12 cellular contexts compared by ENCODE assay signal in genomic region chr12:89236748-89237428, GRCh38.
DNase-seq lines count a peak whose midpoint lies in the region; ATAC-seq and TF ChIP-seq lines count a peak whose summit lies in the region.
"Had no signal": no experiment of that assay in that cellular context is flagged by ENCODE, and none has a peak within 500 bp of the region (broad histone marks: within the 10 kb centered on the region; RNA-seq: fewer than 3 reads in every experiment).

No MANE protein-coding gene starts in this region.

- peaks cover 51% of the 10 kb centered on the region for H3K36me3 Mint-ChIP-seq in activated T-helper 2 cell treated with anti-CD3 and anti-CD28 coated beads, Interferon-gamma antibody, Interleukin-2, Interleukin-4, amounts not matched to agents 10 μg/mL and 5 μg/mL and 100 μg/mL, durations not matched to agents 14 hours and 24 hours and 36 hours (ENCODE audit: low read depth)
- no peaks in the 10 kb centered on the region for H3K36me3 Mint-ChIP-seq in T-cell

- no peak overlapping the region for H3K4me3 ChIP-seq in left lung
- H3K4me3 ChIP-seq: skin epidermis had no signal

- intact Hi-C loops in activated T-helper 2 cell treated with anti-CD3 and anti-CD28 coated beads, Interferon-gamma antibody, Interleukin-2, Interleukin-4, amounts not matched to agents 10 μg/mL and 5 μg/mL and 100 μg/mL, durations not matched to agents 14 hours and 24 hours and 36 hours (cut with micrococcal nuclease) = loop anchor here (1.0 kb wide), 1 partner anchor 7 kb away; no protein-coding TSS in a partner anchor
- intact Hi-C loops in left lung (cut with DNase I) = no loop called here

- no peaks in the 10 kb centered on the region for H3K27me3 ChIP-seq in left lung

- in situ Hi-C loops in KBM-7 (cut with MboI; ENCODE audit: low pct_unique_long_range_greater_than_20kb, low sequenced_read_pairs) = no loop called here

- H3K9me3 ChIP-seq in left lung = no peaks in the 10 kb centered on the region

- ATAC-seq in left lung = peak; percentile 74
- ATAC-seq in T-cell (replicated peaks in 1 of 4) = no peak
- no peak for ATAC-seq in HG03108 (IDR thresholded peaks at IDR 0.05; ENCODE audit: unreplicated experiment)
- ATAC-seq in activated CD4-positive, CD25-positive, alpha-beta regulatory T cell treated with anti-CD3 and anti-CD28 coated beads, Interleukin-2, amount 50 U/mL, for 24 hours = no peak
- ATAC-seq: WTC11 had no signal

- H3K27me3 Mint-ChIP-seq in activated T-helper 2 cell treated with anti-CD3 and anti-CD28 coated beads, Interferon-gamma antibody, Interleukin-2, Interleukin-4, amounts not matched to agents 10 μg/mL and 5 μg/mL and 100 μg/mL, durations not matched to agents 14 hours and 24 hours and 36 hours (ENCODE audit: low read depth) = no peaks in the 10 kb centered on the region
- no peaks in the 10 kb centered on the region for H3K27me3 Mint-ChIP-seq in T-cell

- POLR2A ChIA-PET in T-cell (lab: Charles Lee) = interaction anchor here (0.6 to 1.9 kb wide), 3 partner anchors 8 to 52 kb away, joined by 5 to 8 read pairs (median 7); no protein-coding TSS in a partner anchor

- H3K27ac Mint-ChIP-seq in activated T-helper 2 cell treated with anti-CD3 and anti-CD28 coated beads, Interferon-gamma antibody, Interleukin-2, Interleukin-4, amounts not matched to agents 10 μg/mL and 5 μg/mL and 100 μg/mL, durations not matched to agents 14 hours and 24 hours and 36 hours = peak overlapping the region; percentile 15
- H3K27ac Mint-ChIP-seq in T-cell = no peak overlapping the region
- H3K27ac Mint-ChIP-seq: WTC11 had no signal

- H3K36me3 ChIP-seq in left lung = no peaks in the 10 kb centered on the region

- CTCF ChIA-PET in T-cell (lab: Charles Lee) = interaction anchor here (0.6 to 1.0 kb wide), 2 partner anchors 11 to 36 kb away, joined by 3 read pairs; no protein-coding TSS in a partner anchor

- H3K4me1 ChIP-seq in left lung = peaks cover 0 to 25% of the 10 kb centered on the region in 2 donors

- peaks cover 80% of the 10 kb centered on the region for H3K4me1 Mint-ChIP-seq in activated T-helper 2 cell treated with anti-CD3 and anti-CD28 coated beads, Interferon-gamma antibody, Interleukin-2, Interleukin-4, amounts not matched to agents 10 μg/mL and 5 μg/mL and 100 μg/mL, durations not matched to agents 14 hours and 24 hours and 36 hours (ENCODE audit: low read depth)
- H3K4me1 Mint-ChIP-seq in T-cell = peaks cover 64 to 87% (median 74%) of the 10 kb centered on the region in 3 donors

- peaks cover 31% of the 10 kb centered on the region for H3K9me3 Mint-ChIP-seq in activated T-helper 2 cell treated with anti-CD3 and anti-CD28 coated beads, Interferon-gamma antibody, Interleukin-2, Interleukin-4, amounts not matched to agents 10 μg/mL and 5 μg/mL and 100 μg/mL, durations not matched to agents 14 hours and 24 hours and 36 hours
- H3K9me3 Mint-ChIP-seq in T-cell = peaks cover 0 to 6% (median 4%) of the 10 kb centered on the region in 3 donors

- DNase-seq in DMS53 treated with DMSO at 0.1 percent for 48 hours (lab: John Stamatoyannopoulos, UW; ENCODE audit: unreplicated experiment) (peak; percentile 91), KBM-7 (peak; percentile 50), left lung (no peak), T-cell (no peak), NAMALWA (ENCODE audit: low spot score) (no peak)
- DNase-seq in activated T-helper 2 cell treated with anti-CD3 and anti-CD28 coated beads, Interferon-gamma antibody, Interleukin-2, Interleukin-4, amounts not matched to agents 10 μg/mL and 5 μg/mL and 100 μg/mL, durations not matched to agents 14 hours and 24 hours and 36 hours (ENCODE audit: low spot score) = no peak
- DNase-seq: activated naive CD4-positive, alpha-beta T cell treated with Interleukin-2 at 50 U/mL for 16 hours; effector CD8-positive, alpha-beta T cell had no signal

- H3K4me3 Mint-ChIP-seq in activated T-helper 2 cell treated with anti-CD3 and anti-CD28 coated beads, Interferon-gamma antibody, Interleukin-2, Interleukin-4, amounts not matched to agents 10 μg/mL and 5 μg/mL and 100 μg/mL, durations not matched to agents 14 hours and 24 hours and 36 hours (ENCODE audit: low read depth) = no peak overlapping the region
- peak overlapping the region in 1 of 3 donors; percentile 12 for H3K4me3 Mint-ChIP-seq in T-cell
- H3K4me3 Mint-ChIP-seq: WTC11 had no signal

- no peak for TF ChIP-seq CTCF in left lung (IDR thresholded peaks at IDR 0.05)

- peak overlapping the region in 1 of 2 donors; percentile 23 for H3K27ac ChIP-seq in left lung

Comparison
In these comparisons a context has a peak if more than half of its experiments do, and no peak if none do; other contexts are left out.
1. DNase-seq: peak in DMS53 treated with DMSO at 0.1 percent for 48 hours (single experiment) and KBM-7 (single experiment); none in activated T-helper 2 cell treated with anti-CD3 and anti-CD28 coated beads, Interferon-gamma antibody, Interleukin-2, Interleukin-4, amounts not matched to agents 10 μg/mL and 5 μg/mL and 100 μg/mL, durations not matched to agents 14 hours and 24 hours and 36 hours (single experiment), left lung (0 of 2), T-cell (0 of 34) and NAMALWA (single experiment).